In genomic region chr10:88194041-88194887, GRCh38 we compare ENCODE assay signal across 10 cellular contexts.
DNase-seq lines count a peak whose midpoint lies in the region; ATAC-seq, FAIRE-seq and TF ChIP-seq lines count a peak whose summit lies in the region.
"Had no signal": no experiment of that assay in that cellular context is flagged by ENCODE, and none has a peak within 500 bp of the region (broad histone marks: within the 10 kb centered on the region; RNA-seq: fewer than 3 reads in every experiment).

No MANE protein-coding gene starts in this region.

- no peaks in the 10 kb centered on the region for H3K79me1 ChIP-seq in H1 (ENCODE audit: low read depth, low read length)

- no peak overlapping the region for H3K23ac ChIP-seq in H1 (ENCODE audit: insufficient read length)

- H3K56ac ChIP-seq in H1 (replicated peaks; ENCODE audit: insufficient read length, low read depth, low read length), result no peak overlapping the region

- no peaks in the 10 kb centered on the region for H3K36me3 ChIP-seq in H1 (ENCODE audit: control insufficient read depth in 2 of 4, insufficient read depth in 4 of 4, low read length in 3 of 4)

- no peaks in the 10 kb centered on the region for H4K20me1 ChIP-seq in H1 (replicated peaks in 1 of 2; ENCODE audit: control insufficient read depth in 1 of 2, insufficient read depth in 2 of 2, low read length in 2 of 2)

- 84% methylated on average over 3 of the region's 3 CpGs; no CpG with 5 or more reads in 1 of the 2 experiments for WGBS in H1 (ENCODE audit: extremely low coverage in 1 of 2, insufficient coverage in 1 of 2, insufficient read length in 1 of 2, insufficient replicate concordance in 2 of 2, low coverage in 1 of 2, low lambda C conversion rate in 2 of 2, missing lambda C conversion rate in 1 of 2), 2 experiments

- H3K79me2 ChIP-seq in H1 (ENCODE audit: control insufficient read depth in 1 of 2, insufficient read depth in 2 of 2, low read length in 2 of 2), result no peaks in the 10 kb centered on the region

- peak overlapping the region; percentile 63 for H3K27ac Mint-ChIP-seq in stimulated activated effector memory CD8-positive, alpha-beta T cell treated with anti-CD3 and anti-CD28 coated beads, Interleukin-12 subunit alpha, Interleukin-12 subunit beta, amount 100 ng/mL, for 72 hours

- no peak overlapping the region for H2BK5ac ChIP-seq in H1 (ENCODE audit: low read depth, low read length)

- H4K8ac ChIP-seq in H1 (ENCODE audit: extremely low read depth, insufficient read depth, low read length), result no peak overlapping the region

- no peak for TF ChIP-seq RAD21 in H1 (IDR thresholded peaks at IDR 0.05 in 1 of 2, conservative IDR thresholded peaks at IDR 0.05 in 1 of 2; ENCODE audit: low read depth in 2 of 2, low read length in 2 of 2)

- H3K27me3 ChIP-seq in H1 (replicated peaks in 1 of 4; ENCODE audit: control insufficient read depth in 3 of 4, extremely low read depth in 1 of 4, insufficient read depth in 3 of 4, low read length in 3 of 4), result no peaks in the 10 kb centered on the region

- H3K4me3 Mint-ChIP-seq in stimulated activated effector memory CD8-positive, alpha-beta T cell treated with anti-CD3 and anti-CD28 coated beads, Interleukin-12 subunit alpha, Interleukin-12 subunit beta, amount 100 ng/mL, for 72 hours, result no peak overlapping the region

- H3K4me1 ChIP-seq in H1 (replicated peaks in 1 of 4; ENCODE audit: control insufficient read depth in 3 of 4, insufficient read depth in 4 of 4, low read length in 3 of 4), result peaks cover 0 to 4% (median 0%) of the 10 kb centered on the region in 4 experiments; a peak in 1 of 7 replicates

- H3K4me3 ChIP-seq in H1 (ENCODE audit: extremely low read depth in 1 of 4, insufficient read depth in 2 of 4, low read depth in 3 of 4, low read length in 4 of 4), result no peak overlapping the region
- H3K4me3 ChIP-seq: K562 had no signal

- no peaks in the 10 kb centered on the region for H3K23me2 ChIP-seq in H1 (ENCODE audit: low read depth, low read length)

- H3K4me1 Mint-ChIP-seq in stimulated activated effector memory CD8-positive, alpha-beta T cell treated with anti-CD3 and anti-CD28 coated beads, Interleukin-12 subunit alpha, Interleukin-12 subunit beta, amount 100 ng/mL, for 72 hours, result peaks cover 31% of the 10 kb centered on the region

- TF ChIP-seq CTCF in H1 (IDR thresholded peaks at IDR 0.05; ENCODE audit: control extremely low read depth in 1 of 3, insufficient read depth in 1 of 3, low read depth in 1 of 3, low read length in 3 of 3), result no peak

- DNase-seq in activated CD4-positive, CD25-positive, alpha-beta regulatory T cell treated with anti-CD3 and anti-CD28 coated beads, Interleukin-2, amount 50 U/mL, for 16 hours (ENCODE audit: low read depth, low spot score), result peak; percentile 1
- DNase-seq in activated CD4-positive, CD25-positive, alpha-beta regulatory T cell treated with anti-CD3 and anti-CD28 coated beads, Interleukin-2, amount 50 U/mL, for 72 hours, result no peak
- DNase-seq in activated CD4-positive, alpha-beta T cell treated with anti-CD3 and anti-CD28 coated beads, Interleukin-2, amount 50 U/mL, for 24 hours (ENCODE audit: low read depth in 1 of 2, low spot score in 1 of 2), result peak; percentile 6 to 8
- DNase-seq in H1 (ENCODE audit: low read depth in 1 of 2, low spot score in 2 of 2) (no peak), NCI-H146 (lab: John Stamatoyannopoulos, UW) (no peak)
- DNase-seq in stimulated activated effector memory CD8-positive, alpha-beta T cell treated with anti-CD3 and anti-CD28 coated beads, Interleukin-12 subunit alpha, Interleukin-12 subunit beta, amount 100 ng/mL, for 72 hours (ENCODE audit: low spot score in 2 of 2), result peak in 1 of 2 donors; percentile 55

- no peak overlapping the region; the same call in 1 of the 2 replicates for H3K18ac ChIP-seq in H1 (ENCODE audit: extremely low read depth, low read length)

- POLR2A ChIA-PET in H1 (lab: Charles Lee; ENCODE audit: partially characterized antibody), result no interaction called here

- no peak overlapping the region for H4K91ac ChIP-seq in H1 (replicated peaks; ENCODE audit: insufficient read length, low read length)

- CTCF ChIA-PET in H1 (lab: Charles Lee; ENCODE audit: partially characterized antibody), result interaction anchor here (0.9 kb wide), 1 partner anchor 13 kb away, joined by 4 read pairs; no protein-coding TSS in a partner anchor

- H3K27ac ChIP-seq in H1 (ENCODE audit: low read depth, low read length), result no peak overlapping the region; the same call in 1 of the 2 replicates

- H2BK15ac ChIP-seq in H1 (ENCODE audit: low read length), result no peak overlapping the region

- TF ChIP-seq EP300 in H1 (IDR thresholded peaks at IDR 0.05; ENCODE audit: borderline replicate concordance in 1 of 2, low read depth in 2 of 2, low read length in 2 of 2), result no peak

- H3K9me3 Mint-ChIP-seq in stimulated activated effector memory CD8-positive, alpha-beta T cell treated with anti-CD3 and anti-CD28 coated beads, Interleukin-12 subunit alpha, Interleukin-12 subunit beta, amount 100 ng/mL, for 72 hours, result no peaks in the 10 kb centered on the region

- no peak overlapping the region for H4K5ac ChIP-seq in H1 (ENCODE audit: insufficient read length, low read depth, low read length)

- no peak overlapping the region for H3K4me2 ChIP-seq in H1 (ENCODE audit: insufficient read depth in 1 of 2, low read depth in 2 of 2, low read length in 2 of 2)

- H2BK12ac ChIP-seq in H1 (ENCODE audit: low read depth, low read length), result no peak overlapping the region

- peak; percentile 98 for ATAC-seq in stimulated activated effector memory CD8-positive, alpha-beta T cell treated with anti-CD3 and anti-CD28 coated beads, Interleukin-12 subunit alpha, Interleukin-12 subunit beta, amount 100 ng/mL, for 72 hours
- ATAC-seq in GM18861 (IDR thresholded peaks at IDR 0.05; ENCODE audit: unreplicated experiment) (no peak), HG03469 (IDR thresholded peaks at IDR 0.05; ENCODE audit: unreplicated experiment) (no peak)
- ATAC-seq: K562 had no signal

- H3K36me3 Mint-ChIP-seq in stimulated activated effector memory CD8-positive, alpha-beta T cell treated with anti-CD3 and anti-CD28 coated beads, Interleukin-12 subunit alpha, Interleukin-12 subunit beta, amount 100 ng/mL, for 72 hours, result no peaks in the 10 kb centered on the region

- H2AFZ ChIP-seq in H1 (ENCODE audit: low read length), result peak overlapping the region; percentile 59

- no peaks in the 10 kb centered on the region for H3K9me3 ChIP-seq in H1 (ENCODE audit: insufficient read depth in 2 of 2, low read depth in 1 of 2, low read length in 1 of 2)

- H3K4ac ChIP-seq in H1 (replicated peaks; ENCODE audit: insufficient read length, low read depth, low read length), result no peak overlapping the region

- H2BK20ac ChIP-seq in H1 (ENCODE audit: low read length), result no peak overlapping the region

- TF ChIP-seq POLR2A in H1 (IDR thresholded peaks at IDR 0.05; ENCODE audit: control extremely low read depth in 1 of 2, low read depth in 2 of 2, low read length in 2 of 2), result no peak

- no peak overlapping the region for H2AK5ac ChIP-seq in H1 (ENCODE audit: low read depth, low read length)

- no peak for FAIRE-seq in H1 (lab: Jason Lieb, UNC)
- FAIRE-seq: A204.1, K562 had no signal

- H2BK120ac ChIP-seq in H1 (replicated peaks; ENCODE audit: low read depth, low read length), result no peak overlapping the region

- no peak overlapping the region for H3K14ac ChIP-seq in H1 (ENCODE audit: insufficient read length)

- H3K9ac ChIP-seq in H1 (replicated peaks in 1 of 4; ENCODE audit: extremely low read depth in 1 of 4, low read depth in 3 of 4, low read length in 3 of 4), result no peak overlapping the region

TF ChIP-seq in H1, 55 proteins besides CTCF, POLR2A, EP300 and RAD21:
- TF ChIP-seq MAFK (IDR thresholded peaks at IDR 0.05; ENCODE audit: low read depth, low read length), result no peak
- no peak for TF ChIP-seq CEBPB (IDR thresholded peaks at IDR 0.05; ENCODE audit: low read depth, low read length)
- no peak for TF ChIP-seq TAF1 (IDR thresholded peaks at IDR 0.05; ENCODE audit: low read depth, low read length)
TF ChIP-seq in H1: peak in this region for 0.

Comparison
In these comparisons a context has a peak if more than half of its experiments do, and no peak if none do; other contexts are left out.
1. DNase-seq: peak in activated CD4-positive, CD25-positive, alpha-beta regulatory T cell treated with anti-CD3 and anti-CD28 coated beads, Interleukin-2, amount 50 U/mL, for 16 hours (single experiment) and activated CD4-positive, alpha-beta T cell treated with anti-CD3 and anti-CD28 coated beads, Interleukin-2, amount 50 U/mL, for 24 hours (2 of 2); none in activated CD4-positive, CD25-positive, alpha-beta regulatory T cell treated with anti-CD3 and anti-CD28 coated beads, Interleukin-2, amount 50 U/mL, for 72 hours (single experiment), H1 (0 of 2) and NCI-H146 (single experiment).